16 cellular contexts compared by ENCODE assay signal in genomic region chrX:7574325-7574724, GRCh38.
A peak's percentile ranks its signal among the peaks of the same experiment; 100 is the strongest.
DNase-seq lines count a peak whose midpoint lies in the region; TF ChIP-seq lines count a peak whose summit lies in the region.
"Had no signal": no experiment of that assay in that cellular context is flagged by ENCODE, and none has a peak within 500 bp of the region (broad histone marks: within the 10 kb centered on the region; RNA-seq: fewer than 3 reads in every experiment).

No MANE protein-coding gene starts in this region.

- no peak overlapping the region for H3K4me3 Mint-ChIP-seq in activated naive CD4-positive, alpha-beta T cell treated with anti-CD3 and anti-CD28 coated beads, Interleukin-2, amount 10 ng/mL, durations not matched to agents 7 days and 5 days
- H3K4me3 Mint-ChIP-seq: activated CD8-positive, alpha-beta T cell treated with anti-CD3 and anti-CD28 coated beads, Interleukin-2, amount 10 ng/mL, durations not matched to agents 7 days and 5 days; B cell had no signal

- CTCF ChIA-PET in activated naive CD4-positive, alpha-beta T cell treated with anti-CD3 and anti-CD28 coated beads, Interleukin-2, amount 10 ng/mL, durations not matched to agents 7 days and 5 days (lab: Charles Lee) = no interaction called here

- in situ Hi-C loops in Caki2 (cut with HindIII; ENCODE audit: low pct_unique_long_range_greater_than_20kb, low sequenced_read_pairs) = no loop called here
- in situ Hi-C loops in KBM-7 (cut with MboI; ENCODE audit: low pct_unique_long_range_greater_than_20kb, low sequenced_read_pairs) = no loop called here
- in situ Hi-C loops in astrocyte of the spinal cord (cut with HindIII; ENCODE audit: low sequenced_read_pairs) = no loop called here

- DNase-seq in Caki2 (ENCODE audit: low read depth) (peak; percentile 4), KBM-7 (peak; percentile 13), astrocyte of the spinal cord (ENCODE audit: low read depth, low spot score) (peak; percentile 5), left kidney (ENCODE audit: low read depth, low spot score) (peak; percentile 77), NCI-H1092 treated with DMSO at 0.1 percent for 48 hours (lab: John Stamatoyannopoulos, UW) (no peak), NCI-H1694 treated with DMSO at 0.1 percent for 48 hours (lab: John Stamatoyannopoulos, UW) (no peak), cortex of kidney (lab: John Stamatoyannopoulos, UW) (no peak)
- DNase-seq in activated naive CD4-positive, alpha-beta T cell treated with anti-CD3 and anti-CD28 coated beads, Interleukin-2, amount 10 ng/mL, durations not matched to agents 7 days and 5 days = no peak
- DNase-seq: activated CD8-positive, alpha-beta T cell treated with anti-CD3 and anti-CD28 coated beads, Interleukin-2, amount 10 ng/mL, durations not matched to agents 7 days and 5 days; activated naive CD4-positive, alpha-beta T cell; cerebellar nuclear complex; foreskin melanocyte; lower lobe of right lung; NCI-H1436; T-helper 2 cell had no signal

- H3K9me3 Mint-ChIP-seq in activated naive CD4-positive, alpha-beta T cell treated with anti-CD3 and anti-CD28 coated beads, Interleukin-2, amount 10 ng/mL, durations not matched to agents 7 days and 5 days = no peaks in the 10 kb centered on the region

- TF ChIP-seq CTCF in astrocyte of the spinal cord (IDR thresholded peaks at IDR 0.05; ENCODE audit: low read depth, low read length) = no peak

- no peaks in the 10 kb centered on the region for H3K36me3 Mint-ChIP-seq in activated naive CD4-positive, alpha-beta T cell treated with anti-CD3 and anti-CD28 coated beads, Interleukin-2, amount 10 ng/mL, durations not matched to agents 7 days and 5 days

- H3K27ac Mint-ChIP-seq in activated naive CD4-positive, alpha-beta T cell treated with anti-CD3 and anti-CD28 coated beads, Interleukin-2, amount 10 ng/mL, durations not matched to agents 7 days and 5 days = no peak overlapping the region
- H3K27ac Mint-ChIP-seq: activated CD8-positive, alpha-beta T cell treated with anti-CD3 and anti-CD28 coated beads, Interleukin-2, amount 10 ng/mL, durations not matched to agents 7 days and 5 days; B cell had no signal

- no peak overlapping the region for H3K4me3 ChIP-seq in astrocyte of the spinal cord (ENCODE audit: low read depth, low read length)
- H3K4me3 ChIP-seq: lower lobe of right lung had no signal

- H3K27me3 Mint-ChIP-seq in activated naive CD4-positive, alpha-beta T cell treated with anti-CD3 and anti-CD28 coated beads, Interleukin-2, amount 10 ng/mL, durations not matched to agents 7 days and 5 days = no peaks in the 10 kb centered on the region
- H3K27me3 Mint-ChIP-seq: B cell had no signal

- H3K4me1 Mint-ChIP-seq in activated naive CD4-positive, alpha-beta T cell treated with anti-CD3 and anti-CD28 coated beads, Interleukin-2, amount 10 ng/mL, durations not matched to agents 7 days and 5 days = no peaks in the 10 kb centered on the region
- H3K4me1 Mint-ChIP-seq: B cell had no signal

Comparison
In these comparisons a context has a peak if more than half of its experiments do, and no peak if none do; other contexts are left out.
1. DNase-seq: peak in Caki2 (single experiment), KBM-7 (single experiment), astrocyte of the spinal cord (single experiment) and left kidney (single experiment); none in NCI-H1092 treated with DMSO at 0.1 percent for 48 hours (single experiment), NCI-H1694 treated with DMSO at 0.1 percent for 48 hours (single experiment), cortex of kidney (single experiment) and activated naive CD4-positive, alpha-beta T cell treated with anti-CD3 and anti-CD28 coated beads, Interleukin-2, amount 10 ng/mL, durations not matched to agents 7 days and 5 days (single experiment).